ENCODE assay signal across 13 cellular contexts in genomic region chr11:77287615-77288273, GRCh38. TPM values are rescaled to one million over a fixed set of nuclear protein-coding genes. Genes with fewer than 3 reads are reported as not detected.
A peak's percentile ranks its signal among the peaks of the same experiment; 100 is the strongest.
DNase-seq lines count a peak whose midpoint lies in the region; ATAC-seq and TF ChIP-seq lines count a peak whose summit lies in the region.
"Had no signal": no experiment of that assay in that cellular context is flagged by ENCODE, and none has a peak within 500 bp of the region (broad histone marks: within the 10 kb centered on the region; RNA-seq: fewer than 3 reads in every experiment).

No MANE protein-coding gene starts in this region.

- no peaks in the 10 kb centered on the region for H3K9me2 ChIP-seq in hepatocyte (replicated peaks; ENCODE audit: insufficient read depth)

- H4K20me1 ChIP-seq in hepatocyte (ENCODE audit: insufficient read depth, poor library complexity, severe bottlenecking): no peaks in the 10 kb centered on the region

- TF ChIP-seq CTCF in AG04450 (IDR thresholded peaks at IDR 0.05; ENCODE audit: low read depth, low read length): no peak
- TF ChIP-seq CTCF in HFF-Myc (IDR thresholded peaks at IDR 0.05; ENCODE audit: low read depth, low read length, missing control alignments): no peak
- no peak for TF ChIP-seq CTCF in foreskin keratinocyte (conservative IDR thresholded peaks at IDR 0.05)
- TF ChIP-seq CTCF in hepatocyte (IDR thresholded peaks at IDR 0.05; ENCODE audit: poor library complexity): no peak

- H3K4me3 ChIP-seq in AG04450 (ENCODE audit: low read depth, low read length) (no peak overlapping the region), HFF-Myc (replicated peaks; ENCODE audit: low read depth, low read length) (no peak overlapping the region), hepatocyte (no peak overlapping the region)
- H3K4me3 ChIP-seq: right lobe of liver had no signal

- WGBS in hepatocyte (ENCODE audit: low lambda C conversion rate, missing lambda C conversion rate): 80% methylated on average over 5 of the region's 5 CpGs

- H3K27me3 ChIP-seq in AG04450 (ENCODE audit: control insufficient read depth, insufficient read depth, low read length): no peaks in the 10 kb centered on the region
- H3K27me3 ChIP-seq in foreskin keratinocyte: no peaks in the 10 kb centered on the region
- no peaks in the 10 kb centered on the region for H3K27me3 ChIP-seq in hepatocyte
- H3K27me3 ChIP-seq: right lobe of liver had no signal

- H3K27ac ChIP-seq in AG04450 (ENCODE audit: low read depth, low read length) (peak overlapping the region; percentile 25), foreskin keratinocyte (peak overlapping the region; percentile 22), hepatocyte (no peak overlapping the region)
- H3K27ac ChIP-seq: right lobe of liver had no signal

- H3K36me3 ChIP-seq in hepatocyte (replicated peaks; ENCODE audit: insufficient read depth, low read depth): no peaks in the 10 kb centered on the region
- H3K36me3 ChIP-seq: right lobe of liver had no signal

- DNase-seq in AG04450 (ENCODE audit: low read depth, low spot score): peak; percentile 74
- peak; percentile 88 for DNase-seq in HFF-Myc (ENCODE audit: extremely low read depth, low read depth)
- peak; percentile 78 for DNase-seq in amniotic epithelial cell (ENCODE audit: low read depth)
- peak; percentile 64 to 84 for DNase-seq in foreskin keratinocyte
- DNase-seq in hepatocyte (ENCODE audit: low spot score): no peak
- no peak for DNase-seq in NCI-H128 (lab: John Stamatoyannopoulos, UW; ENCODE audit: unreplicated experiment)
- DNase-seq: activated CD8-positive, alpha-beta memory T cell treated with anti-CD3 and anti-CD28 coated beads, Interleukin-2, amount 10 ng/mL, durations not matched to agents 7 days and 5 days; immature natural killer cell; right lobe of liver had no signal

- H3K79me2 ChIP-seq in hepatocyte: no peaks in the 10 kb centered on the region

- no peaks in the 10 kb centered on the region for H3K9me3 ChIP-seq in AG04450 (ENCODE audit: control insufficient read depth, insufficient read depth, low read length)
- no peaks in the 10 kb centered on the region for H3K9me3 ChIP-seq in hepatocyte (ENCODE audit: low read depth)
- H3K9me3 ChIP-seq: right lobe of liver had no signal

- H3K4me1 ChIP-seq in foreskin keratinocyte (peaks cover 6% of the 10 kb centered on the region), hepatocyte (ENCODE audit: insufficient read depth) (no peaks in the 10 kb centered on the region)

- ATAC-seq in foreskin keratinocyte (peak; percentile 97), HG03378 (IDR thresholded peaks at IDR 0.05; ENCODE audit: unreplicated experiment) (no peak), HG02884 (IDR thresholded peaks at IDR 0.05; ENCODE audit: unreplicated experiment) (no peak)
- ATAC-seq: activated CD8-positive, alpha-beta memory T cell treated with anti-CD3 and anti-CD28 coated beads, Interleukin-2, amount 10 ng/mL, durations not matched to agents 7 days and 5 days; right lobe of liver had no signal

- no peak overlapping the region for H2AFZ ChIP-seq in hepatocyte

- POLR2A ChIA-PET in AG04450 (lab: Yijun Ruan, JAX): interaction anchor here (1.2 to 1.3 kb wide), 2 partner anchors 26 to 28 kb away, joined by 4 to 5 read pairs; no protein-coding TSS in a partner anchor

- H3K4me2 ChIP-seq in hepatocyte: no peak overlapping the region

- CTCF ChIA-PET in AG04450 (lab: Charles Lee): interaction anchor here (0.5 to 0.7 kb wide), 3 partner anchors 82 to 260 kb away, joined by 3 read pairs; no protein-coding TSS in a partner anchor

RNA-seq across cellular contexts. Expression of gene GDPD4, which starts 13.7 kb away (rescaled TPM):
- not detected in 2 replicates for polyA plus RNA-seq in AG04450 (2011; rRNA removed)
- polyA minus RNA-seq in AG04450 (2011; rRNA and poly(A)+ RNA removed): not detected in 2 replicates
- total RNA-seq in foreskin keratinocyte: not detected in 2 replicates
- polyA plus RNA-seq in foreskin keratinocyte: not detected in 2 replicates
- total RNA-seq in hepatocyte: 0.20 and 0.47 TPM in 2 replicates
- polyA plus RNA-seq in hepatocyte: 0.57 and 1.1 TPM in 2 replicates
- total RNA-seq: activated CD8-positive, alpha-beta memory T cell treated with anti-CD3 and anti-CD28 coated beads, Interleukin-2, amount 10 ng/mL, durations not matched to agents 7 days and 5 days had no signal
- polyA plus RNA-seq: adipose tissue, CD14-positive monocyte, immature natural killer cell had no signal

Comparison
In these comparisons a context has a peak if more than half of its experiments do, and no peak if none do; other contexts are left out.
1. DNase-seq: peak in AG04450 (single experiment), HFF-Myc (single experiment), amniotic epithelial cell (single experiment) and foreskin keratinocyte (2 of 2); none in hepatocyte (single experiment) and NCI-H128 (single experiment).